23 cellular contexts compared by ENCODE assay signal in genomic region chr13:94902722-94903407, GRCh38.
"Had no signal": no experiment of that assay in that cellular context is flagged by ENCODE, and none has a peak within 500 bp of the region (broad histone marks: within the 10 kb centered on the region; RNA-seq: fewer than 3 reads in every experiment).

No MANE protein-coding gene starts in this region.

- DNase-seq: activated CD4-positive, alpha-beta T cell treated with anti-CD3 and anti-CD28 coated beads for 48 hours; activated CD4-positive, alpha-beta T cell treated with anti-CD3 and anti-CD28 coated beads, Interleukin-2, amount 50 U/mL, for 4 hours; activated CD4-positive, CD25-positive, alpha-beta regulatory T cell treated with anti-CD3 and anti-CD28 coated beads, Interleukin-2, amount 50 U/mL, for 72 hours; activated CD8-positive, alpha-beta T cell treated with anti-CD3 and anti-CD28 coated beads, Interleukin-2, amount 10 ng/mL, durations not matched to agents 7 days and 5 days; activated gamma-delta T cell; activated naive CD4-positive, alpha-beta T cell treated with anti-CD3 and anti-CD28 coated beads for 36 hours; activated T-cell treated with anti-CD3 and anti-CD28 coated beads, Interleukin-2, amount 50 U/mL, for 4 hours; adrenal gland; anterior cingulate cortex; central memory CD4-positive, alpha-beta T cell; MV-4-11; NCI-H1092 treated with DMSO at 0.1 percent for 48 hours; NCI-H1417 treated with DMSO at 0.1 percent for 48 hours; NCI-H1694; NCI-H2029; NCI-H2107; NCI-H524; PC-3; SHP77 treated with DMSO at 0.1 percent for 48 hours had no signal

- H3K27ac ChIP-seq: adrenal gland, breast epithelium, coronary artery had no signal

- H3K36me3 ChIP-seq: adrenal gland, breast epithelium had no signal

- H3K27me3 ChIP-seq: adrenal gland, breast epithelium had no signal

- H3K4me3 Mint-ChIP-seq: activated CD8-positive, alpha-beta T cell treated with anti-CD3 and anti-CD28 coated beads, Interleukin-2, amount 10 ng/mL, durations not matched to agents 7 days and 5 days; activated naive CD4-positive, alpha-beta T cell treated with anti-CD3 and anti-CD28 coated beads for 36 hours; activated naive CD8-positive, alpha-beta T cell; activated T-cell treated with anti-CD3 and anti-CD28 coated beads, Interleukin-2, amount 50 U/mL, for 4 hours; T-helper 1 cell treated with Interleukin-12 subunit alpha and Interleukin-12 subunit beta and Interleukin-4 antibody, amounts not matched to agents 30 μg/mL and 1 μg/mL, for 36 hours had no signal

- H3K36me3 Mint-ChIP-seq: activated naive CD8-positive, alpha-beta T cell had no signal

- ATAC-seq: activated CD8-positive, alpha-beta T cell treated with anti-CD3 and anti-CD28 coated beads, Interleukin-2, amount 10 ng/mL, durations not matched to agents 7 days and 5 days; activated T-cell treated with anti-CD3 and anti-CD28 coated beads, Interleukin-2, amount 50 U/mL, for 4 hours; PC-3 had no signal

- H3K4me3 ChIP-seq: adrenal gland, breast epithelium, coronary artery had no signal

- H3K9me3 ChIP-seq: adrenal gland, breast epithelium had no signal

- H3K9me3 Mint-ChIP-seq: activated naive CD4-positive, alpha-beta T cell treated with anti-CD3 and anti-CD28 coated beads for 36 hours; activated T-cell treated with anti-CD3 and anti-CD28 coated beads, Interleukin-2, amount 50 U/mL, for 4 hours; T-helper 1 cell treated with Interleukin-12 subunit alpha and Interleukin-12 subunit beta and Interleukin-4 antibody, amounts not matched to agents 30 μg/mL and 1 μg/mL, for 36 hours had no signal

- H3K4me1 ChIP-seq: adrenal gland, breast epithelium had no signal

- H3K27ac Mint-ChIP-seq: activated CD8-positive, alpha-beta T cell treated with anti-CD3 and anti-CD28 coated beads, Interleukin-2, amount 10 ng/mL, durations not matched to agents 7 days and 5 days; activated naive CD4-positive, alpha-beta T cell treated with anti-CD3 and anti-CD28 coated beads for 36 hours; activated naive CD8-positive, alpha-beta T cell; T-helper 1 cell treated with Interleukin-12 subunit alpha and Interleukin-12 subunit beta and Interleukin-4 antibody, amounts not matched to agents 30 μg/mL and 1 μg/mL, for 36 hours had no signal
